ENCODE assay signal across 10 cellular contexts in the genomic region with DNA sequence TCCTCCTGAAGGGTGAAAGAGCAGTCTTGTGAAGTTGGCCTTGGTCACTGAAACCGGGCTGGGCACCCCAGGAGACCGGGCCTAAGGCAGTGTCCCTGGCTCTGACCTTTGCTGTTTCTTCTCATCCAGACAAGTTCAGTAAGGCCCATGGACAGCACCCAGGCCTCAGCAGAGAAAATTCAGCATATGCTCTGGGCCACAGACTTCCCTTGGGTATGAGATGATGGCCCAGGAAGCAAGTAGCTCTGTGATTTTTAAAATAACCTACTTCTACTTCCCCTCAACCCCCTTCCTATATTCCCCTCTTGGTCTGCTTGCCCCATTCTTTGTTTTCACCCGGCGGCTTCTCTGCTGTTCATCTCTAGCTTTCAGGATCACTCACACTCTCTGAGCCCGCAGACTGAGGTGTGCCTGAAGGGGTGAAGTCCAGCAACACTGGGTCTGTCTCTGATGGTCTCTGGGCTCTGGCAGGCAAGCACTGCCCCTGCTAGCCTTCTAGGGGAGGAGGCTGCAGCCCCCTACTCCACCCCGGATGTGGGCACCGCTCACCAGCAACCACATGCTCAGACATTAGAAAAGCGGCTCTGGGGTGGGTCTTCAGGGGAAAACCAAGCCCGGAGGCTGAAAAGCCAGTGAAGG. TPM values are rescaled to one million over a fixed set of nuclear protein-coding genes. Genes with fewer than 3 reads are reported as not detected.
A peak's percentile ranks its signal among the peaks of the same experiment; 100 is the strongest.
DNase-seq lines count a peak whose midpoint lies in the region; ATAC-seq and TF ChIP-seq lines count a peak whose summit lies in the region.
"Had no signal": no experiment of that assay in that cellular context is flagged by ENCODE, and none has a peak within 500 bp of the region (broad histone marks: within the 10 kb centered on the region; RNA-seq: fewer than 3 reads in every experiment).

No MANE protein-coding gene starts in this region.

- no peaks in the 10 kb centered on the region for H3K36me3 ChIP-seq in CD8-positive, alpha-beta T cell (ENCODE audit: insufficient read depth, low read length)
- H3K36me3 ChIP-seq in Peyer's patch: no peaks in the 10 kb centered on the region

- no peaks in the 10 kb centered on the region for H3K27me3 ChIP-seq in CD8-positive, alpha-beta T cell (ENCODE audit: insufficient read depth, low read length)
- peaks cover 0 to 23% of the 10 kb centered on the region in 2 donors for H3K27me3 ChIP-seq in Peyer's patch

- ATAC-seq in CD8-positive, alpha-beta T cell: peak; percentile 27
- peak; percentile 56 for ATAC-seq in GM18870 (IDR thresholded peaks at IDR 0.05; ENCODE audit: unreplicated experiment)
- peak; percentile 54 for ATAC-seq in HG02798 (IDR thresholded peaks at IDR 0.05; ENCODE audit: poor library complexity, unreplicated experiment)

- no peak for TF ChIP-seq POLR2A in Peyer's patch (IDR thresholded peaks at IDR 0.05)

- no peaks in the 10 kb centered on the region for H3K36me3 Mint-ChIP-seq in CD8-positive, alpha-beta T cell

- peak in 1 of 7 experiments; percentile 40 for DNase-seq in CD8-positive, alpha-beta T cell
- DNase-seq in Peyer's patch (peak in 2 of 3 donors; percentile 60 to 62), amygdala (lab: John Stamatoyannopoulos, UW) (no peak), NCI-H526 (lab: John Stamatoyannopoulos, UW) (no peak), NCI-H1048 (lab: John Stamatoyannopoulos, UW) (no peak), amniotic stem cell (lab: John Stamatoyannopoulos, UW) (no peak)
- DNase-seq: NCI-H1105 treated with DMSO at 0.1 percent for 48 hours had no signal

- no peak overlapping the region for H3K4me3 ChIP-seq in CD8-positive, alpha-beta T cell (ENCODE audit: low read depth, low read length)
- no peak overlapping the region for H3K4me3 ChIP-seq in Peyer's patch

- H3K27ac ChIP-seq in CD8-positive, alpha-beta T cell (ENCODE audit: low read depth, low read length): no peak overlapping the region
- H3K27ac ChIP-seq in Peyer's patch: peak overlapping the region in 1 of 4 donors; percentile 56

- H3K4me1 ChIP-seq in CD8-positive, alpha-beta T cell (ENCODE audit: insufficient read depth, low read length): peaks cover 13% of the 10 kb centered on the region
- peaks cover 0 to 15% (median 11%) of the 10 kb centered on the region in 4 donors for H3K4me1 ChIP-seq in Peyer's patch

- H3K27ac Mint-ChIP-seq in CD8-positive, alpha-beta T cell: peak overlapping the region; percentile 86

- CTCF ChIA-PET in CD8-positive, alpha-beta T cell (lab: Charles Lee): interaction anchor here (1.5 kb wide), 1 partner anchor 18 kb away, joined by 4 read pairs; no protein-coding TSS in a partner anchor

- POLR2A ChIA-PET in CD8-positive, alpha-beta T cell (lab: Charles Lee): interaction anchor here (0.6 kb wide), 1 partner anchor 101 kb away, joined by 3 read pairs; no protein-coding TSS in a partner anchor

- peak overlapping the region; percentile 27 for H3K4me3 Mint-ChIP-seq in CD8-positive, alpha-beta T cell

- H3K9me3 ChIP-seq in CD8-positive, alpha-beta T cell (ENCODE audit: low read length): no peaks in the 10 kb centered on the region
- H3K9me3 ChIP-seq in Peyer's patch: no peaks in the 10 kb centered on the region

- TF ChIP-seq CTCF in CD8-positive, alpha-beta T cell (IDR thresholded peaks at IDR 0.05): no peak
- no peak for TF ChIP-seq CTCF in Peyer's patch (IDR thresholded peaks at IDR 0.05)

- H3K4me1 Mint-ChIP-seq in CD8-positive, alpha-beta T cell (ENCODE audit: low read depth): peaks cover 42% of the 10 kb centered on the region

- intact Hi-C loops in CD8-positive, alpha-beta T cell (cut with DNase I, micrococcal nuclease): loop anchor here in 1 of 2 experiments (5.0 kb wide), 1 partner anchor 37 kb away; no protein-coding TSS in a partner anchor

- no peaks in the 10 kb centered on the region for H3K9me3 Mint-ChIP-seq in CD8-positive, alpha-beta T cell

- H3K27me3 Mint-ChIP-seq in CD8-positive, alpha-beta T cell (ENCODE audit: low read depth): peaks cover 22% of the 10 kb centered on the region

RNA-seq across cellular contexts. Expression of a gene that starts 2.9 kb away (rescaled TPM):
- 1 to 10 TPM in 1 of 2 experiments, under 1 TPM in 1; 0.83 to 1.7 TPM for total RNA-seq in CD8-positive, alpha-beta T cell
- not detected for total RNA-seq in Peyer's patch
- total RNA-seq: G401 had no signal

RNA-seq across cellular contexts. Expression of a gene that starts 24.8 kb away (rescaled TPM):
- total RNA-seq in CD8-positive, alpha-beta T cell: not detected
- 100 to 1,000 TPM in 3 of 4 donors, 10 to 100 TPM in 1; 33.8 to 492 (median 332) TPM for total RNA-seq in Peyer's patch

Comparison
In these comparisons a context has a peak if more than half of its experiments do, and no peak if none do; other contexts are left out.
1. DNase-seq: peak in Peyer's patch (2 of 3); none in amygdala (0 of 56), NCI-H526 (0 of 2), NCI-H1048 (single experiment) and amniotic stem cell (single experiment).
2. RNA of a gene that starts 24.8 kb away (total RNA-seq): 33.8 to 492 TPM in Peyer's patch; not detected in CD8-positive, alpha-beta T cell; every median in the first group is over 10 times any median in the second.
3. Peak in every context shown above with its lines, with median percentiles within 50 percentile points of each other: ATAC-seq.